Comparison of ENCODE assay signal across 20 cellular contexts in genomic region chr1:55639526-55639925, GRCh38.
DNase-seq lines count a peak whose midpoint lies in the region; ATAC-seq and TF ChIP-seq lines count a peak whose summit lies in the region.
"Had no signal": no experiment of that assay in that cellular context is flagged by ENCODE, and none has a peak within 500 bp of the region (broad histone marks: within the 10 kb centered on the region; RNA-seq: fewer than 3 reads in every experiment).

No MANE protein-coding gene starts in this region.

- H3K36me3 ChIP-seq in mammary epithelial cell (ENCODE audit: insufficient read depth, low read length) (no peaks in the 10 kb centered on the region), breast epithelium (no peaks in the 10 kb centered on the region), parathyroid adenoma (ENCODE audit: control insufficient read depth, insufficient read depth, low read length) (no peaks in the 10 kb centered on the region)
- H3K36me3 ChIP-seq: BLaER1 treated with 17β-estradiol and CSF1 and Interleukin-3, amounts not matched to agents 10 nM and 100 nM; HAP-1 had no signal

- H3K36me3 Mint-ChIP-seq in activated naive CD4-positive, alpha-beta T cell treated with anti-CD3 and anti-CD28 coated beads, Interleukin-2, amount 10 ng/mL, durations not matched to agents 7 days and 5 days: no peaks in the 10 kb centered on the region
- H3K36me3 Mint-ChIP-seq: CD4-positive, CD25-positive, alpha-beta regulatory T cell; CD8-positive, alpha-beta memory T cell had no signal

- H3K4me3 Mint-ChIP-seq in activated naive CD4-positive, alpha-beta T cell treated with anti-CD3 and anti-CD28 coated beads, Interleukin-2, amount 10 ng/mL, durations not matched to agents 7 days and 5 days: no peak overlapping the region
- H3K4me3 Mint-ChIP-seq: B cell; CD4-positive, CD25-positive, alpha-beta regulatory T cell; CD8-positive, alpha-beta memory T cell had no signal

- intact Hi-C loops in mammary epithelial cell (cut with micrococcal nuclease) (no loop called here), breast epithelium (cut with DNase I; ENCODE audit: low total_unique reads) (no loop called here)

- CTCF ChIA-PET in mammary epithelial cell (lab: Charles Lee; ENCODE audit: low non-redundant PET): no interaction called here
- CTCF ChIA-PET in activated naive CD4-positive, alpha-beta T cell treated with anti-CD3 and anti-CD28 coated beads, Interleukin-2, amount 10 ng/mL, durations not matched to agents 7 days and 5 days (lab: Charles Lee): no interaction called here

- no peak for TF ChIP-seq POLR2A in breast epithelium (IDR thresholded peaks at IDR 0.05)

- ATAC-seq in foreskin keratinocyte (peak; percentile 36), HG03135 (IDR thresholded peaks at IDR 0.05; ENCODE audit: unreplicated experiment) (no peak)

- dilution Hi-C loops in mammary epithelial cell (cut with HindIII; ENCODE audit: low sequenced_read_pairs): no loop called here

- no peaks in the 10 kb centered on the region for H3K27me3 Mint-ChIP-seq in activated naive CD4-positive, alpha-beta T cell treated with anti-CD3 and anti-CD28 coated beads, Interleukin-2, amount 10 ng/mL, durations not matched to agents 7 days and 5 days
- H3K27me3 Mint-ChIP-seq: CD4-positive, CD25-positive, alpha-beta regulatory T cell had no signal

- H3K27me3 ChIP-seq in mammary epithelial cell (ENCODE audit: insufficient read depth, low read length): no peaks in the 10 kb centered on the region
- H3K27me3 ChIP-seq in breast epithelium: no peaks in the 10 kb centered on the region
- H3K27me3 ChIP-seq in foreskin keratinocyte: no peaks in the 10 kb centered on the region
- no peaks in the 10 kb centered on the region for H3K27me3 ChIP-seq in parathyroid adenoma (ENCODE audit: control insufficient read depth, insufficient read depth, low read length)
- H3K27me3 ChIP-seq: BLaER1 treated with 17β-estradiol and CSF1 and Interleukin-3, amounts not matched to agents 10 nM and 100 nM had no signal

- TF ChIP-seq CTCF in mammary epithelial cell (conservative IDR thresholded peaks at IDR 0.05 in 1 of 2, IDR thresholded peaks at IDR 0.05 in 1 of 2; ENCODE audit: extremely low read depth in 1 of 2, insufficient read depth in 1 of 2, low read depth in 1 of 2, low read length in 2 of 2) (no peak), breast epithelium (IDR thresholded peaks at IDR 0.05) (no peak), foreskin keratinocyte (conservative IDR thresholded peaks at IDR 0.05) (no peak), parathyroid adenoma (IDR thresholded peaks at IDR 0.05) (no peak)

- 87% methylated on average over 5 of the region's 5 CpGs for WGBS in mammary epithelial cell (ENCODE audit: low coverage, missing lambda C conversion rate)

- H3K79me2 ChIP-seq in mammary epithelial cell (ENCODE audit: insufficient read depth, low read length) (no peaks in the 10 kb centered on the region), parathyroid adenoma (no peaks in the 10 kb centered on the region)

- H3K4me1 ChIP-seq in mammary epithelial cell (ENCODE audit: insufficient read depth, low read length) (peaks cover 22% of the 10 kb centered on the region), breast epithelium (no peaks in the 10 kb centered on the region), foreskin keratinocyte (peaks cover 21% of the 10 kb centered on the region), parathyroid adenoma (peaks cover 10% of the 10 kb centered on the region)
- H3K4me1 ChIP-seq: HAP-1 had no signal

- in situ Hi-C loops in mammary epithelial cell (cut with MboI; ENCODE audit: low sequenced_read_pairs in 2 of 2): no loop called here

- H3K9ac ChIP-seq in mammary epithelial cell (ENCODE audit: insufficient read depth, low read length) (no peak overlapping the region), parathyroid adenoma (no peak overlapping the region)
- H3K9ac ChIP-seq: BLaER1 treated with 17β-estradiol and CSF1 and Interleukin-3, amounts not matched to agents 10 nM and 100 nM; GM23248 had no signal

- H3K4me2 ChIP-seq in mammary epithelial cell (ENCODE audit: insufficient read depth, low read depth, low read length): no peak overlapping the region
- no peak overlapping the region for H3K4me2 ChIP-seq in parathyroid adenoma (ENCODE audit: low read length)

- H3K27ac ChIP-seq in mammary epithelial cell (ENCODE audit: insufficient read depth, low read depth, low read length) (no peak overlapping the region), breast epithelium (no peak overlapping the region), foreskin keratinocyte (no peak overlapping the region), parathyroid adenoma (peak overlapping the region; percentile 62)
- H3K27ac ChIP-seq: BLaER1 treated with 17β-estradiol and CSF1 and Interleukin-3, amounts not matched to agents 10 nM and 100 nM; GM23248; HL-60 had no signal

- H4K20me1 ChIP-seq in mammary epithelial cell (ENCODE audit: insufficient read depth, low read length): no peaks in the 10 kb centered on the region
- H4K20me1 ChIP-seq: BLaER1 treated with 17β-estradiol and CSF1 and Interleukin-3, amounts not matched to agents 10 nM and 100 nM had no signal

- no TSS peak for BruUV-seq in mammary epithelial cell (replicated peaks; lab: Mats Ljungman, UMichigan)

- H3K4me3 ChIP-seq in mammary epithelial cell (replicated peaks in 1 of 3; ENCODE audit: insufficient read depth in 1 of 3, low read depth in 2 of 3, low read length in 3 of 3): no peak overlapping the region
- no peak overlapping the region for H3K4me3 ChIP-seq in breast epithelium
- no peak overlapping the region for H3K4me3 ChIP-seq in parathyroid adenoma (ENCODE audit: low read depth, low read length)
- H3K4me3 ChIP-seq: BLaER1 treated with 17β-estradiol and CSF1 and Interleukin-3, amounts not matched to agents 10 nM and 100 nM; GM23248; HAP-1 had no signal

- H3K9me3 ChIP-seq in mammary epithelial cell (replicated peaks; ENCODE audit: insufficient read depth, low read length) (no peaks in the 10 kb centered on the region), breast epithelium (no peaks in the 10 kb centered on the region), parathyroid adenoma (ENCODE audit: control insufficient read depth, low read length) (no peaks in the 10 kb centered on the region)
- H3K9me3 ChIP-seq: HAP-1 had no signal

- no peak overlapping the region for H3K27ac Mint-ChIP-seq in activated naive CD4-positive, alpha-beta T cell treated with anti-CD3 and anti-CD28 coated beads, Interleukin-2, amount 10 ng/mL, durations not matched to agents 7 days and 5 days
- H3K27ac Mint-ChIP-seq: B cell; CD4-positive, CD25-positive, alpha-beta regulatory T cell; CD8-positive, alpha-beta memory T cell had no signal

- peak overlapping the region; percentile 90 for H2AFZ ChIP-seq in mammary epithelial cell (ENCODE audit: low read depth, low read length)
- no peak overlapping the region for H2AFZ ChIP-seq in parathyroid adenoma
- H2AFZ ChIP-seq: GM23248 had no signal

- H3K4me1 Mint-ChIP-seq in activated naive CD4-positive, alpha-beta T cell treated with anti-CD3 and anti-CD28 coated beads, Interleukin-2, amount 10 ng/mL, durations not matched to agents 7 days and 5 days: no peaks in the 10 kb centered on the region

- no peak for DNase-seq in mammary epithelial cell
- DNase-seq in breast epithelium (ENCODE audit: low spot score in 2 of 2): no peak
- DNase-seq in foreskin keratinocyte: no peak
- DNase-seq in activated naive CD4-positive, alpha-beta T cell treated with anti-CD3 and anti-CD28 coated beads, Interleukin-2, amount 10 ng/mL, durations not matched to agents 7 days and 5 days: no peak
- DNase-seq in GM03348 (ENCODE audit: low spot score): no peak
- DNase-seq: 8988T; CD4-positive, CD25-positive, alpha-beta regulatory T cell; CD8-positive, alpha-beta memory T cell; COR-L47; DMS 273 treated with DMSO at 0.1 percent for 48 hours; DMS53; DND-41; EL; GM23248 had no signal

- no peaks in the 10 kb centered on the region for H3K9me3 Mint-ChIP-seq in activated naive CD4-positive, alpha-beta T cell treated with anti-CD3 and anti-CD28 coated beads, Interleukin-2, amount 10 ng/mL, durations not matched to agents 7 days and 5 days
